Comparison of ENCODE assay signal across 16 cellular contexts in genomic region chr3:108329508-108329907, GRCh38. TPM values are rescaled to one million over a fixed set of nuclear protein-coding genes. Genes with fewer than 3 reads are reported as not detected.
DNase-seq lines count a peak whose midpoint lies in the region; ATAC-seq, FAIRE-seq and TF ChIP-seq lines count a peak whose summit lies in the region.
"Had no signal": no experiment of that assay in that cellular context is flagged by ENCODE, and none has a peak within 500 bp of the region (broad histone marks: within the 10 kb centered on the region; RNA-seq: fewer than 3 reads in every experiment).

No MANE protein-coding gene starts in this region.

- peak; percentile 41 for ATAC-seq in activated T-helper 17 cell treated with anti-CD3 and anti-CD28 coated beads, Interleukin-2, amount 50 U/mL, for 72 hours (replicated peaks)
- ATAC-seq in omental fat pad (ENCODE audit: low FRiP score) = peak; percentile 41
- no peak for ATAC-seq in sciatic nerve
- no peak for ATAC-seq in GM21515 (IDR thresholded peaks at IDR 0.05; ENCODE audit: unreplicated experiment)
- ATAC-seq: A549, HCT116 had no signal

- H3K4me3 Mint-ChIP-seq in activated CD4-positive, alpha-beta T cell treated with anti-CD3 and anti-CD28 coated beads, Interleukin-2, amount 10 ng/mL, durations not matched to agents 7 days and 5 days = no peak overlapping the region
- H3K4me3 Mint-ChIP-seq in activated T-helper 17 cell treated with anti-CD3 and anti-CD28 coated beads, Interleukin-2, amount 50 U/mL, for 72 hours = peak overlapping the region; percentile 5

- DNase-seq in activated CD4-positive, alpha-beta T cell treated with anti-CD3 and anti-CD28 coated beads, Interleukin-2, amount 10 ng/mL, durations not matched to agents 7 days and 5 days = no peak
- DNase-seq in activated CD4-positive, alpha-beta T cell treated with anti-CD3 and anti-CD28 coated beads for 4 hours = no peak
- DNase-seq in GM12891 (ENCODE audit: insufficient read length, low spot score) (no peak), omental fat pad (ENCODE audit: low spot score) (no peak), sciatic nerve (ENCODE audit: low spot score) (no peak), HuH-7 (ENCODE audit: low spot score) (no peak)
- DNase-seq: Kasumi-1, NCI-H1417, NCI-H1930, NCI-H2171, NCI-H510A had no signal

- no peak for TF ChIP-seq CTCF in omental fat pad (IDR thresholded peaks at IDR 0.05)

- intact Hi-C loops in sciatic nerve (cut with DNase I) = no loop called here

- POLR2A ChIA-PET in activated CD4-positive, alpha-beta T cell treated with anti-CD3 and anti-CD28 coated beads, Interleukin-2, amount 10 ng/mL, durations not matched to agents 7 days and 5 days (lab: Charles Lee) = no interaction called here

- peak overlapping the region; percentile 82 for H3K27ac Mint-ChIP-seq in activated CD4-positive, alpha-beta T cell treated with anti-CD3 and anti-CD28 coated beads, Interleukin-2, amount 10 ng/mL, durations not matched to agents 7 days and 5 days
- peak overlapping the region; percentile 1 for H3K27ac Mint-ChIP-seq in activated T-helper 17 cell treated with anti-CD3 and anti-CD28 coated beads, Interleukin-2, amount 50 U/mL, for 72 hours

- FAIRE-seq in GM12891 (lab: Jason Lieb, UNC) = peak; percentile 31
- FAIRE-seq: A549 had no signal

- H3K9me3 Mint-ChIP-seq in activated CD4-positive, alpha-beta T cell treated with anti-CD3 and anti-CD28 coated beads, Interleukin-2, amount 10 ng/mL, durations not matched to agents 7 days and 5 days = peaks cover 20% of the 10 kb centered on the region
- H3K9me3 Mint-ChIP-seq in activated T-helper 17 cell treated with anti-CD3 and anti-CD28 coated beads, Interleukin-2, amount 50 U/mL, for 72 hours = peaks cover 13% of the 10 kb centered on the region

- TF ChIP-seq POLR2A in GM12891 (IDR thresholded peaks at IDR 0.05; ENCODE audit: low read depth, low read length) = no peak

- CTCF ChIA-PET in activated CD4-positive, alpha-beta T cell treated with anti-CD3 and anti-CD28 coated beads, Interleukin-2, amount 10 ng/mL, durations not matched to agents 7 days and 5 days (lab: Charles Lee) = interaction anchor here (1.1 kb wide), 1 partner anchor 28 kb away, joined by 3 read pairs; no protein-coding TSS in a partner anchor

- H3K4me1 Mint-ChIP-seq in activated CD4-positive, alpha-beta T cell treated with anti-CD3 and anti-CD28 coated beads, Interleukin-2, amount 10 ng/mL, durations not matched to agents 7 days and 5 days = peaks cover 42% of the 10 kb centered on the region
- peaks cover 33% of the 10 kb centered on the region for H3K4me1 Mint-ChIP-seq in activated T-helper 17 cell treated with anti-CD3 and anti-CD28 coated beads, Interleukin-2, amount 50 U/mL, for 72 hours

- peaks cover 39% of the 10 kb centered on the region for H3K36me3 Mint-ChIP-seq in activated CD4-positive, alpha-beta T cell treated with anti-CD3 and anti-CD28 coated beads, Interleukin-2, amount 10 ng/mL, durations not matched to agents 7 days and 5 days (ENCODE audit: low read depth)
- H3K36me3 Mint-ChIP-seq in activated T-helper 17 cell treated with anti-CD3 and anti-CD28 coated beads, Interleukin-2, amount 50 U/mL, for 72 hours (ENCODE audit: low read depth) = no peaks in the 10 kb centered on the region

- no peaks in the 10 kb centered on the region for H3K27me3 Mint-ChIP-seq in activated CD4-positive, alpha-beta T cell treated with anti-CD3 and anti-CD28 coated beads, Interleukin-2, amount 10 ng/mL, durations not matched to agents 7 days and 5 days
- peaks cover 10% of the 10 kb centered on the region for H3K27me3 Mint-ChIP-seq in activated T-helper 17 cell treated with anti-CD3 and anti-CD28 coated beads, Interleukin-2, amount 50 U/mL, for 72 hours

TF ChIP-seq in GM12891, 5 proteins besides CTCF, POLR2A, EP300 and RAD21:
- no peak for TF ChIP-seq POLR2AphosphoS5 (IDR thresholded peaks at IDR 0.05; ENCODE audit: low read depth, low read length)
- TF ChIP-seq SPI1 (IDR thresholded peaks at IDR 0.05; ENCODE audit: low read depth, low read length) = no peak
- no peak for TF ChIP-seq TAF1 (IDR thresholded peaks at IDR 0.05; ENCODE audit: low read depth, low read length)
TF ChIP-seq in GM12891: peak in this region for 0.

RNA-seq across cellular contexts. Expression of gene HHLA2, which starts 33.2 kb away (rescaled TPM):
- total RNA-seq in activated CD4-positive, alpha-beta T cell treated with anti-CD3 and anti-CD28 coated beads, Interleukin-2, amount 10 ng/mL, durations not matched to agents 7 days and 5 days = 1 to 10 TPM; 1.4 to 3.0 TPM
- 0.13 TPM for polyA plus RNA-seq in GM12891 (2012; ENCODE audit: low read depth, missing spikeins)
- total RNA-seq in activated T-helper 17 cell treated with anti-CD3 and anti-CD28 coated beads, Interleukin-2, amount 50 U/mL, for 72 hours = 1 to 10 TPM; 1.3 to 2.0 TPM
- total RNA-seq in omental fat pad (not detected), sciatic nerve (0.31 TPM)
- total RNA-seq: RPMI7951 had no signal

Comparison
In these comparisons a context has a peak if more than half of its experiments do, and no peak if none do; other contexts are left out.
1. ATAC-seq: peak in activated T-helper 17 cell treated with anti-CD3 and anti-CD28 coated beads, Interleukin-2, amount 50 U/mL, for 72 hours (single experiment) and omental fat pad (single experiment); none in sciatic nerve (single experiment) and GM21515 (single experiment).